8 cellular contexts compared by ENCODE assay signal in the genomic region with DNA sequence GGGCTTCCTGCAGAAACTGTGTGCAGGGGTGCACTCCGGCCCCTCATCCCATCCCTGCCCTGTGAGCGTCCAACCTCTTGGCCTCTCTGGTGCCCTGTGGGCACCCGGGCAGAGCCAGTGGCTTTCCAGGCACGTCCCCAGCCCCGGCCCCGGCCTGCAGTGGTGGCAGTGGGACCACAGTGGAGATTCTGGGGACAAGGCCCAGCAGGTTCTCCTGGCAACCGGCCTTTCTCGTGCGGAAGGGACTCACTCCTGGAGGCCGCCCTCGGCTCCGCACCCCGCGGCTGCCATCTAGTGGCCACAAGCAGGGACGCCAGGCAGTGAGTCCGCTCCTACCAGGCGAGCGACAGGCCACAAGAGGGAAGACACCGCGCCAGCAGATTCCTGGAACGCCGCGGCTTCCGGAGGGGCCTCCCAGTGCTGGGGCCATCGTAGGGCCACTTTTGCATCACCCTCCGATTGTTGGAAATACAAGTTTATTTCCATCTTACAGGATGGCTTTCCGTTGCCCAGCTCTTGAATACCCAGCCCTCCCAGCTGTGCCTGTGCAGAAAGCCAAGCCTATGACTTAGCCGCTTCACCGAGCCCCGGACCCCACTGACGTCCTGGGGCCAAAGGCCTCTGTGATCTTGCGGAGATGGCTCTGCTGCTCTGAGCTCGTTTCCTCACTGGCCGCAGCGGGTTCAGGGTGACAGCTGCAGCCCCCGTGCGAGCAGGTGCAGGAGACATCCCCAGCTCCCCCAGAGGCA.
A peak's percentile ranks its signal among the peaks of the same experiment; 100 is the strongest.
DNase-seq lines count a peak whose midpoint lies in the region; ATAC-seq and TF ChIP-seq lines count a peak whose summit lies in the region.

No MANE protein-coding gene starts in this region.

- ATAC-seq in activated T-helper 17 cell treated with anti-CD3 and anti-CD28 coated beads, Interleukin-2, amount 50 U/mL, for 72 hours (replicated peaks): peak; percentile 85
- no peak for ATAC-seq in GM21390 (IDR thresholded peaks at IDR 0.05; ENCODE audit: unreplicated experiment)

- peaks cover 8% of the 10 kb centered on the region for H3K9me3 Mint-ChIP-seq in activated T-helper 17 cell treated with anti-CD3 and anti-CD28 coated beads, Interleukin-2, amount 50 U/mL, for 72 hours

- H3K27me3 ChIP-seq in neuron (ENCODE audit: insufficient read depth, low read length): no peaks in the 10 kb centered on the region

- H3K4me3 ChIP-seq in foreskin fibroblast (ENCODE audit: low read depth in 1 of 2, low read length in 2 of 2) (no peak overlapping the region), neuron (ENCODE audit: low read length) (peak overlapping the region; percentile 11)

- TF ChIP-seq CTCF in LNCAP (IDR thresholded peaks at IDR 0.05) (peak; percentile 92), foreskin fibroblast (IDR thresholded peaks at IDR 0.05; ENCODE audit: low read depth, low read length) (peak; percentile 95)

- peak overlapping the region; percentile 65 for H2AFZ ChIP-seq in neuron (ENCODE audit: low read depth, low read length)

- H3K9me3 ChIP-seq in neuron (ENCODE audit: low read length): peaks cover 1% of the 10 kb centered on the region

- H3K4me1 Mint-ChIP-seq in activated T-helper 17 cell treated with anti-CD3 and anti-CD28 coated beads, Interleukin-2, amount 50 U/mL, for 72 hours: no peaks in the 10 kb centered on the region

- H3K27me3 Mint-ChIP-seq in activated T-helper 17 cell treated with anti-CD3 and anti-CD28 coated beads, Interleukin-2, amount 50 U/mL, for 72 hours: peaks cover 9% of the 10 kb centered on the region

- H3K36me3 ChIP-seq in neuron (ENCODE audit: insufficient read depth, low read length): no peaks in the 10 kb centered on the region

- peaks cover 2% of the 10 kb centered on the region for H3K4me1 ChIP-seq in neuron (ENCODE audit: insufficient read depth, low read length)

- no peaks in the 10 kb centered on the region for H3K36me3 Mint-ChIP-seq in activated T-helper 17 cell treated with anti-CD3 and anti-CD28 coated beads, Interleukin-2, amount 50 U/mL, for 72 hours (ENCODE audit: low read depth)

- no peak overlapping the region for H3K27ac Mint-ChIP-seq in activated T-helper 17 cell treated with anti-CD3 and anti-CD28 coated beads, Interleukin-2, amount 50 U/mL, for 72 hours

- peak; percentile 69 for DNase-seq in DMS79 treated with DMSO at 0.1 percent for 48 hours (lab: John Stamatoyannopoulos, UW)
- peak; percentile 82 for DNase-seq in RPMI8226
- peak; percentile 56 to 84 for DNase-seq in foreskin fibroblast
- DNase-seq in superior temporal gyrus (ENCODE audit: extremely low spot score): peak; percentile 82

- no peak overlapping the region for H3K4me3 Mint-ChIP-seq in activated T-helper 17 cell treated with anti-CD3 and anti-CD28 coated beads, Interleukin-2, amount 50 U/mL, for 72 hours
